ENCODE assay signal across 14 cellular contexts in genomic region chr12:106065506-106065905, GRCh38.
"Had no signal": no experiment of that assay in that cellular context is flagged by ENCODE, and none has a peak within 500 bp of the region (broad histone marks: within the 10 kb centered on the region; RNA-seq: fewer than 3 reads in every experiment).

No MANE protein-coding gene starts in this region.

- H3K9me3 Mint-ChIP-seq: effector memory CD8-positive, alpha-beta T cell had no signal

- H3K4me3 ChIP-seq: suprapubic skin, thyroid gland, upper lobe of left lung, uterus had no signal

- H3K27me3 ChIP-seq: neutrophil, suprapubic skin, thyroid gland, upper lobe of left lung, uterus had no signal

- H3K4me1 ChIP-seq: suprapubic skin, upper lobe of left lung had no signal

- H3K4me1 Mint-ChIP-seq: naive thymus-derived CD4-positive, alpha-beta T cell; stimulated activated naive B cell treated with anti-CD40 and anti-IgM and Interleukin-4, amounts not matched to agents 10 μg/mL and 1 μg/mL and 100 μg/mL, for 72 hours had no signal

- H3K4me3 Mint-ChIP-seq: effector memory CD8-positive, alpha-beta T cell; naive thymus-derived CD4-positive, alpha-beta T cell; stimulated activated naive B cell treated with anti-CD40 and anti-IgM and Interleukin-4, amounts not matched to agents 10 μg/mL and 1 μg/mL and 100 μg/mL, for 72 hours had no signal

- H3K27me3 Mint-ChIP-seq: effector memory CD8-positive, alpha-beta T cell had no signal

- DNase-seq: central memory CD4-positive, alpha-beta T cell; effector memory CD8-positive, alpha-beta T cell; foreskin melanocyte; naive thymus-derived CD4-positive, alpha-beta T cell; posterior cingulate gyrus; stimulated activated CD4-positive, alpha-beta T cell treated with anti-CD3 and anti-CD28 coated beads, Interleukin-2, amount 100 ng/mL, for 24 hours; stimulated activated CD4-positive, alpha-beta T cell treated with anti-CD3 and anti-CD28 coated beads, Interleukin-4, amount 100 ng/mL, for 4 hours; stimulated activated naive B cell treated with anti-CD40 and anti-IgM and Interleukin-4, amounts not matched to agents 10 μg/mL and 1 μg/mL and 100 μg/mL, for 72 hours; thyroid gland; upper lobe of left lung; uterus had no signal

- H3K9me3 ChIP-seq: neutrophil, suprapubic skin, thyroid gland, upper lobe of left lung, uterus had no signal

- ATAC-seq: effector memory CD8-positive, alpha-beta T cell; naive thymus-derived CD4-positive, alpha-beta T cell; sciatic nerve; stimulated activated naive B cell treated with anti-CD40 and anti-IgM and Interleukin-4, amounts not matched to agents 10 μg/mL and 1 μg/mL and 100 μg/mL, for 72 hours had no signal

- H3K36me3 ChIP-seq: neutrophil, uterus had no signal

- H3K27ac Mint-ChIP-seq: effector memory CD8-positive, alpha-beta T cell; naive thymus-derived CD4-positive, alpha-beta T cell; stimulated activated naive B cell treated with anti-CD40 and anti-IgM and Interleukin-4, amounts not matched to agents 10 μg/mL and 1 μg/mL and 100 μg/mL, for 72 hours had no signal

- H3K36me3 Mint-ChIP-seq: naive thymus-derived CD4-positive, alpha-beta T cell; stimulated activated naive B cell treated with anti-CD40 and anti-IgM and Interleukin-4, amounts not matched to agents 10 μg/mL and 1 μg/mL and 100 μg/mL, for 72 hours had no signal

- H3K27ac ChIP-seq: neutrophil, suprapubic skin, thyroid gland, upper lobe of left lung had no signal
